ENCODE assay signal across 1 cellular context in the genomic region with DNA sequence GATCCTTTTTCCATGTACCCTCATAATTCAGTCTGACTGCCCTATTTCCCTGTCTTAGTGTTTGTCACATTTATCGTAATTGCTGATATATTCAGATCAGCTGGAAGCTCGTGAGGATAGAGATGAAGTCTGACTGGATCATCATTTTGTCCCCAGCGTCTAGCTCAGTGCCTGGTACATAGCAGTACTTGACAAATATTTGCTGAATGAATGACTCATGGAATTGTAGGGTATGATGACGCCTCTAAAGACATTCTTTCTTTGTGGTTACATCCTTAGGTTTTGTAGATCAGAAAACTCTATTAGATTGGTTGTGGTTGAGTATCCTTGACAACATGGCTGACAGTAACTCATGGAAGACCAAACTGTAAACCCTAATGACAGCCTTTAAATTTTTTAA.
TF ChIP-seq lines count a peak whose summit lies in the region.

No MANE protein-coding gene starts in this region.

TF ChIP-seq in HepG2, 621 proteins besides CTCF, POLR2A, EP300 and RAD21:
- TF ChIP-seq, protein P1, sequence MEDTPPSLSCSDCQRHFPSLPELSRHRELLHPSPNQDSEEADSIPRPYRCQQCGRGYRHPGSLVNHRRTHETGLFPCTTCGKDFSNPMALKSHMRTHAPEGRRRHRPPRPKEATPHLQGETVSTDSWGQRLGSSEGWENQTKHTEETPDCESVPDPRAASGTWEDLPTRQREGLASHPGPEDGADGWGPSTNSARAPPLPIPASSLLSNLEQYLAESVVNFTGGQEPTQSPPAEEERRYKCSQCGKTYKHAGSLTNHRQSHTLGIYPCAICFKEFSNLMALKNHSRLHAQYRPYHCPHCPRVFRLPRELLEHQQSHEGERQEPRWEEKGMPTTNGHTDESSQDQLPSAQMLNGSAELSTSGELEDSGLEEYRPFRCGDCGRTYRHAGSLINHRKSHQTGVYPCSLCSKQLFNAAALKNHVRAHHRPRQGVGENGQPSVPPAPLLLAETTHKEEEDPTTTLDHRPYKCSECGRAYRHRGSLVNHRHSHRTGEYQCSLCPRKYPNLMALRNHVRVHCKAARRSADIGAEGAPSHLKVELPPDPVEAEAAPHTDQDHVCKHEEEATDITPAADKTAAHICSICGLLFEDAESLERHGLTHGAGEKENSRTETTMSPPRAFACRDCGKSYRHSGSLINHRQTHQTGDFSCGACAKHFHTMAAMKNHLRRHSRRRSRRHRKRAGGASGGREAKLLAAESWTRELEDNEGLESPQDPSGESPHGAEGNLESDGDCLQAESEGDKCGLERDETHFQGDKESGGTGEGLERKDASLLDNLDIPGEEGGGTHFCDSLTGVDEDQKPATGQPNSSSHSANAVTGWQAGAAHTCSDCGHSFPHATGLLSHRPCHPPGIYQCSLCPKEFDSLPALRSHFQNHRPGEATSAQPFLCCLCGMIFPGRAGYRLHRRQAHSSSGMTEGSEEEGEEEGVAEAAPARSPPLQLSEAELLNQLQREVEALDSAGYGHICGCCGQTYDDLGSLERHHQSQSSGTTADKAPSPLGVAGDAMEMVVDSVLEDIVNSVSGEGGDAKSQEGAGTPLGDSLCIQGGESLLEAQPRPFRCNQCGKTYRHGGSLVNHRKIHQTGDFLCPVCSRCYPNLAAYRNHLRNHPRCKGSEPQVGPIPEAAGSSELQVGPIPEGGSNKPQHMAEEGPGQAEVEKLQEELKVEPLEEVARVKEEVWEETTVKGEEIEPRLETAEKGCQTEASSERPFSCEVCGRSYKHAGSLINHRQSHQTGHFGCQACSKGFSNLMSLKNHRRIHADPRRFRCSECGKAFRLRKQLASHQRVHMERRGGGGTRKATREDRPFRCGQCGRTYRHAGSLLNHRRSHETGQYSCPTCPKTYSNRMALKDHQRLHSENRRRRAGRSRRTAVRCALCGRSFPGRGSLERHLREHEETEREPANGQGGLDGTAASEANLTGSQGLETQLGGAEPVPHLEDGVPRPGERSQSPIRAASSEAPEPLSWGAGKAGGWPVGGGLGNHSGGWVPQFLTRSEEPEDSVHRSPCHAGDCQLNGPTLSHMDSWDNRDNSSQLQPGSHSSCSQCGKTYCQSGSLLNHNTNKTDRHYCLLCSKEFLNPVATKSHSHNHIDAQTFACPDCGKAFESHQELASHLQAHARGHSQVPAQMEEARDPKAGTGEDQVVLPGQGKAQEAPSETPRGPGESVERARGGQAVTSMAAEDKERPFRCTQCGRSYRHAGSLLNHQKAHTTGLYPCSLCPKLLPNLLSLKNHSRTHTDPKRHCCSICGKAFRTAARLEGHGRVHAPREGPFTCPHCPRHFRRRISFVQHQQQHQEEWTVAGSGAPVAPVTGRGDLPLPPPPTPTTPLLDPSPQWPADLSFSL (CRISPR knock-in tag; IDR thresholded peaks at IDR 0.05) = no peak
- TF ChIP-seq, protein P2, sequence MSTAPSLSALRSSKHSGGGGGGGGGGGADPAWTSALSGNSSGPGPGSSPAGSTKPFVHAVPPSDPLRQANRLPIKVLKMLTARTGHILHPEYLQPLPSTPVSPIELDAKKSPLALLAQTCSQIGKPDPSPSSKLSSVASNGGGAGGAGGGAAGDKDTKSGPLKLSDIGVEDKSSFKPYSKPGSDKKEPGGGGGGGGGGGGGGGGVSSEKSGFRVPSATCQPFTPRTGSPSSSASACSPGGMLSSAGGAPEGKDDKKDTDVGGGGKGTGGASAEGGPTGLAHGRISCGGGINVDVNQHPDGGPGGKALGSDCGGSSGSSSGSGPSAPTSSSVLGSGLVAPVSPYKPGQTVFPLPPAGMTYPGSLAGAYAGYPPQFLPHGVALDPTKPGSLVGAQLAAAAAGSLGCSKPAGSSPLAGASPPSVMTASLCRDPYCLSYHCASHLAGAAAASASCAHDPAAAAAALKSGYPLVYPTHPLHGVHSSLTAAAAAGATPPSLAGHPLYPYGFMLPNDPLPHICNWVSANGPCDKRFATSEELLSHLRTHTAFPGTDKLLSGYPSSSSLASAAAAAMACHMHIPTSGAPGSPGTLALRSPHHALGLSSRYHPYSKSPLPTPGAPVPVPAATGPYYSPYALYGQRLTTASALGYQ (CRISPR knock-in tag; IDR thresholded peaks at IDR 0.05) = no peak
- TF ChIP-seq ZNF550 (CRISPR knock-in tag; IDR thresholded peaks at IDR 0.05; ENCODE audit: borderline replicate concordance) (no peak), GFI1 (CRISPR knock-in tag; IDR thresholded peaks at IDR 0.05; ENCODE audit: borderline replicate concordance) (no peak)
TF ChIP-seq in HepG2: peak in this region for 0.
